8 cellular contexts compared by ENCODE assay signal in the genomic region with DNA sequence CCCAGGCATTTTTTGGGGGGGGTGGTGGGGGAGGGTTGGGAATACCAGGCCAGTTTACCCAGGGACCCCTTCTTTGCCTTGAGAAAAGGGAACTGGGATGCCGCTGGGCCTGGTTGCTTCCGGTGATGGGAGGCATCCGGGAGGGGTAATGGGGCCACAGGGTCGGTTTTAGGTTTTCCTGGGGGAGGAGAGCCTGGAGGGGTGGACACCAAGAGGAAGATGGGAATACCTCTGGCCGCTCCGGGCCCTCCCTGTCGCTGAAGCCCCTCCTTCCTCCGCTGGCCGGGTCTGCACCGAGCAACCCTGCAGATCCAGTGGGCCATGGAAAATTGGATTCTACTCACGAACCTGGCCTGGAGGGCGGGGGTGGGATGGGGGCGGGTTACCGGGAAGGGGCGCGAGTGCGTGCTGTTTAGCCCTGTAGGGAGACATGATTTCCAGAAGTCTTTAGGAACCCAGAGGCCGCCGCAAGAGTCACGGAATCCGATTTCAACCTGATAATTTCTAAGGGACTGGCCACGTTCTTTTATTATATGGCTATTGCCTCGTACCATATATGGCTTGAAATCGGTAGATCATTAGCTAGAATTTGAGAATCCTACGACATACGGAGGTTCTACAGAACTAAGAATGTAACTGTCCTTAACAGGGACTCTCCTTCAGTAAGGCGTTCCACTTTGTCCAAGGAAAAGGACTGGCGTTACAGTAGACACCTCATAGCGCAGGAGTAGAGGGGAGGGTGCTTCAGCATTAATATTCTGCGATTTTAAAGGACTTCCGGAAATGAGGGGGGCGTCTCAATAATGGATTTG. TPM values are rescaled to one million over a fixed set of nuclear protein-coding genes. Genes with fewer than 3 reads are reported as not detected.
DNase-seq lines count a peak whose midpoint lies in the region; ATAC-seq lines count a peak whose summit lies in the region.

No MANE protein-coding gene starts in this region.

- peak; percentile 5 for ATAC-seq in GM18909 (IDR thresholded peaks at IDR 0.05; ENCODE audit: poor library complexity, unreplicated experiment)
- peak; percentile 51 for ATAC-seq in left ventricle myocardium superior
- no peak for ATAC-seq in GM21381 (IDR thresholded peaks at IDR 0.05; ENCODE audit: unreplicated experiment)
- ATAC-seq in HG02610 (IDR thresholded peaks at IDR 0.05; ENCODE audit: unreplicated experiment) = no peak

- intact Hi-C loops in left ventricle myocardium superior (cut with micrococcal nuclease) (no loop called here), posterior cingulate gyrus (cut with DNase I) (loop anchor here (2.0 to 5.0 kb wide), 3 partner anchors 31 to 120 kb away; partner anchors contain the start of gene MYCBP)

- DNase-seq in AG08395 (ENCODE audit: low spot score) (peak; percentile 35), NCI-H226 (peak; percentile 20), amygdala (lab: John Stamatoyannopoulos, UW) (peak in 40 of 56 donors; percentile 4 to 69 (median 31)), left ventricle myocardium superior (peak; percentile 53), posterior cingulate gyrus (peak in 8 of 10 donors; percentile 17 to 86 (median 38))

RNA-seq across cellular contexts. Expression of gene AKIRIN1, which starts 0.8 kb away (rescaled TPM):
- 66.4 TPM for total RNA-seq in left ventricle myocardium superior

RNA-seq across cellular contexts. Expression of gene NDUFS5, which starts 34.3 kb away (rescaled TPM):
- 782 TPM for total RNA-seq in left ventricle myocardium superior

RNA-seq across cellular contexts. Expression of gene RHBDL2, which starts 50.2 kb away (rescaled TPM):
- not detected for total RNA-seq in left ventricle myocardium superior

Comparison
In these comparisons a context has a peak if more than half of its experiments do, and no peak if none do; other contexts are left out.
1. ATAC-seq: peak in GM18909 (single experiment) and left ventricle myocardium superior (single experiment); none in GM21381 (single experiment) and HG02610 (single experiment).
2. Peak in every context shown above with its lines, with median percentiles within 50 percentile points of each other: DNase-seq.